10 cellular contexts compared by ENCODE assay signal in the genomic region with DNA sequence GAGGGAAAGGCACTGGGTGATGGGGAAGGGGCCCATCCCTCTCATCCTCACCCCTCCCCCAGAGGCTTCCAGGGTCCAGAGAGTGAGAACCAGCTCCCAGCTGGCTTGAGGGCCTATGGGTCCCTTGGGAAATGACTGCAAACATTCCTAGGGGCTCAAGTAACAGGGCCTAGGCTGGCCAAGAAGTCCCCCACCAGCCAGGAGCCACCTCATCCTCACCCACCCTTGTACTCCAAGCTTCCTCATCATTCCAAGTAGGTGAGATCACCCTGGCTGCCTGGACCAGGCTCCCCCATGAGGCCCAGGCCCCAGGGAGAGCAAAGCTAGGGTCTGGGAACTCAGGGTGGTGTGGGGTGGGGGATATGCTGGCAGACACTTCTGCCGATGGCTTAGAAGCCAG. TPM values are rescaled to one million over a fixed set of nuclear protein-coding genes. Genes with fewer than 3 reads are reported as not detected.
A peak's percentile ranks its signal among the peaks of the same experiment; 100 is the strongest.
DNase-seq lines count a peak whose midpoint lies in the region; ATAC-seq and TF ChIP-seq lines count a peak whose summit lies in the region.
"Had no signal": no experiment of that assay in that cellular context is flagged by ENCODE, and none has a peak within 500 bp of the region (broad histone marks: within the 10 kb centered on the region; RNA-seq: fewer than 3 reads in every experiment).

No MANE protein-coding gene starts in this region.

- 0 out of 2 replicates have a peak overlapping the region, but pooled peaks have one; percentile 7 for H3K4me2 ChIP-seq in HCT116 (ENCODE audit: low read length)

- no peaks in the 10 kb centered on the region for H4K20me1 ChIP-seq in HCT116 (ENCODE audit: insufficient read depth)

- DNase-seq in HCT116 (ENCODE audit: low read depth, low spot score) (no peak), adipocyte (ENCODE audit: low read depth) (peak; percentile 89), left ventricle myocardium superior (no peak), thoracic aorta (ENCODE audit: low spot score) (peak; percentile 72), SHP77 treated with DMSO at 0.1 percent for 48 hours (lab: John Stamatoyannopoulos, UW) (no peak), nucleus accumbens (lab: John Stamatoyannopoulos, UW) (no peak), T-helper 2 cell (no peak)
- DNase-seq: naive B cell had no signal

- H3K9me3 ChIP-seq in HCT116 (ENCODE audit: control insufficient read depth in 1 of 2, insufficient read depth in 1 of 2, low read depth in 1 of 2, low read length in 2 of 2) (no peaks in the 10 kb centered on the region), adipocyte (ENCODE audit: control insufficient read depth, low read length) (no peaks in the 10 kb centered on the region), thoracic aorta (no peaks in the 10 kb centered on the region)

- H3K27me3 ChIP-seq in HCT116 (ENCODE audit: insufficient read depth, low read length) (no peaks in the 10 kb centered on the region), adipocyte (replicated peaks; ENCODE audit: control insufficient read depth, insufficient read depth, low read length) (no peaks in the 10 kb centered on the region), thoracic aorta (replicated peaks; ENCODE audit: insufficient read depth) (no peaks in the 10 kb centered on the region)

- no peak for ATAC-seq in HCT116
- peak; percentile 55 for ATAC-seq in left ventricle myocardium superior
- peak; percentile 88 for ATAC-seq in thoracic aorta (ENCODE audit: insufficient number of reproducible peaks, low FRiP score, low read depth)
- no peak for ATAC-seq in HG03280 (IDR thresholded peaks at IDR 0.05; ENCODE audit: unreplicated experiment)

- BruUV-seq in HCT116 (replicated peaks; lab: Mats Ljungman, UMichigan): no TSS peak

- no peaks in the 10 kb centered on the region for H3K9me2 ChIP-seq in HCT116 (ENCODE audit: insufficient read depth)

- no peaks in the 10 kb centered on the region for H3K36me3 ChIP-seq in HCT116 (ENCODE audit: control insufficient read depth in 1 of 2, insufficient read depth in 2 of 2, low read length in 2 of 2)
- H3K36me3 ChIP-seq in adipocyte (ENCODE audit: control insufficient read depth, insufficient read depth, low read length, severe bottlenecking): peaks cover 3% of the 10 kb centered on the region
- H3K36me3 ChIP-seq in thoracic aorta: peaks cover 3% of the 10 kb centered on the region

- no peaks in the 10 kb centered on the region for H3K79me2 ChIP-seq in HCT116 (ENCODE audit: insufficient read depth, low read length)

- TF ChIP-seq CTCF in HCT116 (IDR thresholded peaks at IDR 0.05 in 2 of 3, conservative IDR thresholded peaks at IDR 0.05 in 1 of 3; ENCODE audit: borderline replicate concordance in 1 of 3, insufficient read depth in 1 of 3, low read depth in 2 of 3, low read length in 2 of 3) (no peak), thoracic aorta (IDR thresholded peaks at IDR 0.05) (no peak)

- H3K4me3 ChIP-seq in HCT116 (replicated peaks in 1 of 2; ENCODE audit: low read depth in 1 of 2, low read length in 2 of 2) (no peak overlapping the region), adipocyte (ENCODE audit: low read length) (peak overlapping the region; percentile 25), thoracic aorta (peak overlapping the region; percentile 25)

- RAD21 ChIA-PET in HCT116 (lab: Charles Lee; ENCODE audit: low non-redundant PET in 1 of 2, low total read pairs in 2 of 2, uncharacterized antibody in 2 of 2, unreplicated experiment in 2 of 2): no interaction called here

- H3K4me1 ChIP-seq in HCT116 (ENCODE audit: control insufficient read depth in 1 of 2, insufficient read depth in 2 of 2, low read length in 2 of 2): peaks cover 0 to 18% of the 10 kb centered on the region in 2 experiments; a peak in 2 of 4 replicates
- H3K4me1 ChIP-seq in adipocyte (ENCODE audit: control insufficient read depth, insufficient read depth, low read length): peaks cover 51% of the 10 kb centered on the region
- peaks cover 66 to 92% of the 10 kb centered on the region in 2 donors for H3K4me1 ChIP-seq in thoracic aorta (ENCODE audit: control insufficient read depth in 1 of 2, low read depth in 2 of 2)

- H3K9ac ChIP-seq in HCT116 (ENCODE audit: low read length): no peak overlapping the region
- peak overlapping the region; percentile 20 for H3K9ac ChIP-seq in adipocyte (ENCODE audit: low read length)

- no peak overlapping the region for H3K27ac ChIP-seq in HCT116 (ENCODE audit: low read depth, low read length)
- peak overlapping the region; percentile 93 to 95 for H3K27ac ChIP-seq in thoracic aorta
- H3K27ac ChIP-seq: epithelial cell of prostate had no signal

- CTCF ChIA-PET in HCT116 (lab: Charles Lee): no interaction called here

- POLR2A ChIA-PET in HCT116 (lab: Charles Lee): no interaction called here

- no peak for TF ChIP-seq POLR2A in HCT116 (IDR thresholded peaks at IDR 0.05; ENCODE audit: borderline replicate concordance, extremely low read depth, insufficient read depth, insufficient read length)

- no peak overlapping the region for H2AFZ ChIP-seq in HCT116 (ENCODE audit: low read depth, low read length, poor library complexity, severe bottlenecking)

- intact Hi-C loops in HCT116 (cut with micrococcal nuclease): no loop called here
- intact Hi-C loops in left ventricle myocardium superior (cut with micrococcal nuclease): no loop called here

- no peak for TF ChIP-seq RAD21 in HCT116 (IDR thresholded peaks at IDR 0.05; ENCODE audit: low read depth)

TF ChIP-seq in HCT116, 20 proteins besides CTCF, POLR2A, EP300 and RAD21 (continues in another document):
- TF ChIP-seq CBX3 (IDR thresholded peaks at IDR 0.05; ENCODE audit: low read depth): no peak
- TF ChIP-seq TCF7L2 (IDR thresholded peaks at IDR 0.05; ENCODE audit: borderline replicate concordance, extremely low read depth, insufficient read depth, insufficient read length): no peak
- TF ChIP-seq SP1 (IDR thresholded peaks at IDR 0.05; ENCODE audit: low read depth): no peak
- no peak for TF ChIP-seq ZNF274 (IDR thresholded peaks at IDR 0.05; ENCODE audit: low read depth, low read length)
- TF ChIP-seq FOSL1 (IDR thresholded peaks at IDR 0.05; ENCODE audit: low read depth): no peak
- no peak for TF ChIP-seq ELF1 (IDR thresholded peaks at IDR 0.05; ENCODE audit: borderline replicate concordance, low read depth)
- TF ChIP-seq, protein P1, sequence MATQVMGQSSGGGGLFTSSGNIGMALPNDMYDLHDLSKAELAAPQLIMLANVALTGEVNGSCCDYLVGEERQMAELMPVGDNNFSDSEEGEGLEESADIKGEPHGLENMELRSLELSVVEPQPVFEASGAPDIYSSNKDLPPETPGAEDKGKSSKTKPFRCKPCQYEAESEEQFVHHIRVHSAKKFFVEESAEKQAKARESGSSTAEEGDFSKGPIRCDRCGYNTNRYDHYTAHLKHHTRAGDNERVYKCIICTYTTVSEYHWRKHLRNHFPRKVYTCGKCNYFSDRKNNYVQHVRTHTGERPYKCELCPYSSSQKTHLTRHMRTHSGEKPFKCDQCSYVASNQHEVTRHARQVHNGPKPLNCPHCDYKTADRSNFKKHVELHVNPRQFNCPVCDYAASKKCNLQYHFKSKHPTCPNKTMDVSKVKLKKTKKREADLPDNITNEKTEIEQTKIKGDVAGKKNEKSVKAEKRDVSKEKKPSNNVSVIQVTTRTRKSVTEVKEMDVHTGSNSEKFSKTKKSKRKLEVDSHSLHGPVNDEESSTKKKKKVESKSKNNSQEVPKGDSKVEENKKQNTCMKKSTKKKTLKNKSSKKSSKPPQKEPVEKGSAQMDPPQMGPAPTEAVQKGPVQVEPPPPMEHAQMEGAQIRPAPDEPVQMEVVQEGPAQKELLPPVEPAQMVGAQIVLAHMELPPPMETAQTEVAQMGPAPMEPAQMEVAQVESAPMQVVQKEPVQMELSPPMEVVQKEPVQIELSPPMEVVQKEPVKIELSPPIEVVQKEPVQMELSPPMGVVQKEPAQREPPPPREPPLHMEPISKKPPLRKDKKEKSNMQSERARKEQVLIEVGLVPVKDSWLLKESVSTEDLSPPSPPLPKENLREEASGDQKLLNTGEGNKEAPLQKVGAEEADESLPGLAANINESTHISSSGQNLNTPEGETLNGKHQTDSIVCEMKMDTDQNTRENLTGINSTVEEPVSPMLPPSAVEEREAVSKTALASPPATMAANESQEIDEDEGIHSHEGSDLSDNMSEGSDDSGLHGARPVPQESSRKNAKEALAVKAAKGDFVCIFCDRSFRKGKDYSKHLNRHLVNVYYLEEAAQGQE (IDR thresholded peaks at IDR 0.05; ENCODE audit: low read depth): no peak
- no peak for TF ChIP-seq SRF (IDR thresholded peaks at IDR 0.05; ENCODE audit: low read depth)
- TF ChIP-seq, protein P2, sequence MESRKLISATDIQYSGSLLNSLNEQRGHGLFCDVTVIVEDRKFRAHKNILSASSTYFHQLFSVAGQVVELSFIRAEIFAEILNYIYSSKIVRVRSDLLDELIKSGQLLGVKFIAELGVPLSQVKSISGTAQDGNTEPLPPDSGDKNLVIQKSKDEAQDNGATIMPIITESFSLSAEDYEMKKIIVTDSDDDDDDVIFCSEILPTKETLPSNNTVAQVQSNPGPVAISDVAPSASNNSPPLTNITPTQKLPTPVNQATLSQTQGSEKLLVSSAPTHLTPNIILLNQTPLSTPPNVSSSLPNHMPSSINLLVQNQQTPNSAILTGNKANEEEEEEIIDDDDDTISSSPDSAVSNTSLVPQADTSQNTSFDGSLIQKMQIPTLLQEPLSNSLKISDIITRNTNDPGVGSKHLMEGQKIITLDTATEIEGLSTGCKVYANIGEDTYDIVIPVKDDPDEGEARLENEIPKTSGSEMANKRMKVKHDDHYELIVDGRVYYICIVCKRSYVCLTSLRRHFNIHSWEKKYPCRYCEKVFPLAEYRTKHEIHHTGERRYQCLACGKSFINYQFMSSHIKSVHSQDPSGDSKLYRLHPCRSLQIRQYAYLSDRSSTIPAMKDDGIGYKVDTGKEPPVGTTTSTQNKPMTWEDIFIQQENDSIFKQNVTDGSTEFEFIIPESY (IDR thresholded peaks at IDR 0.05; ENCODE audit: extremely low read depth, insufficient replicate concordance, low read length): no peak
- no peak for TF ChIP-seq YY1 (IDR thresholded peaks at IDR 0.05; ENCODE audit: extremely low read depth, insufficient replicate concordance, low read depth, low read length)
- no peak for TF ChIP-seq EZH2 (IDR thresholded peaks at IDR 0.05)
- no peak for TF ChIP-seq EGR1 (IDR thresholded peaks at IDR 0.05; ENCODE audit: low read depth)
- TF ChIP-seq ZFX (IDR thresholded peaks at IDR 0.05): no peak

RNA-seq across cellular contexts. Expression of a gene that starts 14.8 kb away (rescaled TPM):
- total RNA-seq in HCT116 (2021; ENCODE audit: unreplicated experiment) (14.9 TPM), left ventricle myocardium superior (12.9 TPM), thoracic aorta (100 to 1,000 TPM; 164 to 321 TPM)
- polyA plus RNA-seq in HCT116 (2012): 18.6 and 21.7 TPM in 2 replicates

RNA-seq across cellular contexts. Expression of a gene that starts 51.1 kb away (rescaled TPM):
- total RNA-seq in HCT116 (2021; ENCODE audit: unreplicated experiment) (5.0 TPM), left ventricle myocardium superior (26.9 TPM), thoracic aorta (10 to 100 TPM; 23.6 to 37.9 TPM)
- polyA plus RNA-seq in HCT116 (2012): 3.0 and 4.0 TPM in 2 replicates

RNA-seq across cellular contexts. Expression of a gene that starts 53.5 kb away (rescaled TPM):
- total RNA-seq in HCT116 (2021; ENCODE audit: unreplicated experiment) (28.1 TPM), left ventricle myocardium superior (20.8 TPM), thoracic aorta (100 to 1,000 TPM in 1 of 2 donors, 10 to 100 TPM in 1; 77.2 to 138 TPM)
- 23.1 and 29.6 TPM in 2 replicates for polyA plus RNA-seq in HCT116 (2012)

Comparison
In these comparisons a context has a peak if more than half of its experiments do, and no peak if none do; other contexts are left out.
1. ATAC-seq: peak in left ventricle myocardium superior (single experiment) and thoracic aorta (single experiment); none in HCT116 (single experiment) and HG03280 (single experiment).
2. DNase-seq: peak in adipocyte (single experiment) and thoracic aorta (single experiment); none in HCT116 (single experiment), left ventricle myocardium superior (single experiment), SHP77 treated with DMSO at 0.1 percent for 48 hours (single experiment), nucleus accumbens (0 of 56) and T-helper 2 cell (0 of 5).
3. H3K4me3 ChIP-seq: peak in adipocyte (single experiment) and thoracic aorta (single experiment); none in HCT116 (0 of 2).
4. RNA of a gene that starts 14.8 kb away (total RNA-seq): 164 to 321 TPM in thoracic aorta; 14.9 TPM in HCT116 (single experiment) and 12.9 TPM in left ventricle myocardium superior (single experiment); every median in the first group is over 10 times any median in the second.